In the genomic region with DNA sequence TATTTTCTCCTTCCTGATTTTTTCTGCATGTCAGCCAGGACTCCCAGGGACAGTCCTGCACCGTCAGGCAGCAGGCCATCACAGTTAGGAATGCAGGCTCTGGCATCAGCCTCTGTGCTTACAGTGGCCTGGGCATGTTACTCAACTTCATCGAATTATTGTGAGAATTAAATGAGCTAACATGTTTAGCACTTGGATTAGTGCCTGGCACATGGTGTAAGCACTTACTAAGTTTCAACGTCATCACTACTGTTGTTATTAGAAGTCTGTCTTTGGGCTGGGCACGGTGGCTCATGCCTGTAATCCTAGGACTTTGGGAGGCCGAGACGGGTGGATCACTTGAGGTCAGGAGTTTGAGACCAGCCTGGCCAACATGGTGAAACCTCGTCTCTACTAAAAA, we compare ENCODE assay signal across 14 cellular contexts. TPM values are rescaled to one million over a fixed set of nuclear protein-coding genes. Genes with fewer than 3 reads are reported as not detected.
DNase-seq lines count a peak whose midpoint lies in the region; ATAC-seq and TF ChIP-seq lines count a peak whose summit lies in the region.
"Had no signal": no experiment of that assay in that cellular context is flagged by ENCODE, and none has a peak within 500 bp of the region (broad histone marks: within the 10 kb centered on the region; RNA-seq: fewer than 3 reads in every experiment).

No MANE protein-coding gene starts in this region.

- POLR2A ChIA-PET in MCF 10A (lab: Yijun Ruan, JAX) = interaction anchor here (0.6 to 1.7 kb wide), 12 partner anchors 10 to 1102 kb away, joined by 3 to 9 read pairs (median 4); a partner anchor contains a TSS

- H3K4me1 Mint-ChIP-seq in MCF 10A (ENCODE audit: insufficient read depth, unreplicated experiment) = peaks cover 18% of the 10 kb centered on the region
- H3K4me1 Mint-ChIP-seq in glutamatergic neuron (ENCODE audit: low read depth, unreplicated experiment) = no peaks in the 10 kb centered on the region

- TF ChIP-seq POLR2A in breast epithelium (IDR thresholded peaks at IDR 0.05) (no peak), esophagus muscularis mucosa (IDR thresholded peaks at IDR 0.05; ENCODE audit: low read depth) (no peak)

- peak overlapping the region; percentile 92 for H3K27ac Mint-ChIP-seq in MCF 10A (ENCODE audit: low read depth, unreplicated experiment)
- H3K27ac Mint-ChIP-seq in glutamatergic neuron (ENCODE audit: unreplicated experiment) = no peak overlapping the region

- CTCF ChIA-PET in MCF 10A (lab: Yijun Ruan, JAX) = interaction anchor here (0.9 to 4.7 kb wide), 5 partner anchors 15 to 257 kb away, joined by 3 to 64 read pairs (median 4); no protein-coding TSS in a partner anchor

- H3K4me3 ChIP-seq in breast epithelium (no peak overlapping the region), esophagus muscularis mucosa (no peak overlapping the region), mucosa of descending colon (no peak overlapping the region), aorta (ENCODE audit: low read length in 2 of 2) (no peak overlapping the region)
- H3K4me3 ChIP-seq: adrenal gland, Peyer's patch had no signal

- H3K27me3 ChIP-seq in breast epithelium (no peaks in the 10 kb centered on the region), esophagus muscularis mucosa (no peaks in the 10 kb centered on the region), aorta (ENCODE audit: control insufficient read depth in 1 of 2, insufficient read depth in 2 of 2, low read length in 1 of 2) (no peaks in the 10 kb centered on the region)
- H3K27me3 ChIP-seq: adrenal gland, Peyer's patch had no signal

- H3K36me3 ChIP-seq in breast epithelium = no peaks in the 10 kb centered on the region
- H3K36me3 ChIP-seq in esophagus muscularis mucosa = peaks cover 0 to 64% (median 32%) of the 10 kb centered on the region in 4 donors
- H3K36me3 ChIP-seq in mucosa of descending colon (ENCODE audit: low read depth) = no peaks in the 10 kb centered on the region
- H3K36me3 ChIP-seq in aorta (ENCODE audit: control insufficient read depth in 1 of 2, insufficient read depth in 2 of 2, low read length in 1 of 2) = peaks cover 0 to 4% of the 10 kb centered on the region in 2 donors

- 34% methylated on average over 7 of the region's 7 CpGs for WGBS in esophagus muscularis mucosa
- 45 to 52% methylated on average over 7 of the region's 7 CpGs for WGBS in aorta, 2 donors

- DNase-seq in MCF 10A (ENCODE audit: unreplicated experiment) (peak; percentile 99), breast epithelium (ENCODE audit: low spot score in 2 of 2) (no peak), esophagus muscularis mucosa (ENCODE audit: extremely low spot score) (no peak), mucosa of descending colon (peak in 1 of 3 donors; percentile 23), aorta (no peak), NCI-H524 (lab: John Stamatoyannopoulos, UW) (no peak), iPS-NIHi11 (ENCODE audit: low spot score) (no peak), glutamatergic neuron (no peak)
- DNase-seq: DND-41, NCI-H2029 treated with DMSO at 0.1 percent for 48 hours, Peyer's patch, retina had no signal

- H3K27me3 Mint-ChIP-seq in MCF 10A (ENCODE audit: insufficient read depth, unreplicated experiment) (no peaks in the 10 kb centered on the region), glutamatergic neuron (ENCODE audit: unreplicated experiment) (no peaks in the 10 kb centered on the region)

- no peaks in the 10 kb centered on the region for H3K4me1 ChIP-seq in breast epithelium
- H3K4me1 ChIP-seq in esophagus muscularis mucosa = peaks cover 0 to 10% (median 8%) of the 10 kb centered on the region in 4 donors
- peaks cover 3% of the 10 kb centered on the region for H3K4me1 ChIP-seq in mucosa of descending colon (ENCODE audit: low read depth)
- no peaks in the 10 kb centered on the region for H3K4me1 ChIP-seq in aorta (ENCODE audit: control insufficient read depth in 1 of 2, insufficient read depth in 2 of 2, low read length in 2 of 2)
- H3K4me1 ChIP-seq: adrenal gland, Peyer's patch had no signal

- H3K9me3 ChIP-seq in breast epithelium = no peaks in the 10 kb centered on the region
- no peaks in the 10 kb centered on the region for H3K9me3 ChIP-seq in esophagus muscularis mucosa
- H3K9me3 ChIP-seq in mucosa of descending colon = no peaks in the 10 kb centered on the region
- H3K9me3 ChIP-seq in aorta (ENCODE audit: control insufficient read depth, low read length) = no peaks in the 10 kb centered on the region
- H3K9me3 ChIP-seq: adrenal gland, Peyer's patch had no signal

- H3K36me3 Mint-ChIP-seq in MCF 10A (ENCODE audit: insufficient read depth, unreplicated experiment) = peaks cover 15% of the 10 kb centered on the region
- H3K36me3 Mint-ChIP-seq in glutamatergic neuron (ENCODE audit: unreplicated experiment) = peaks cover 10% of the 10 kb centered on the region

- intact Hi-C loops in MCF 10A (cut with micrococcal nuclease) (loop anchor here (5.0 kb wide), 1 partner anchor 202 kb away; a partner anchor contains a TSS), breast epithelium (cut with DNase I; ENCODE audit: low total_unique reads) (no loop called here), esophagus muscularis mucosa (cut with DNase I) (no loop called here), mucosa of descending colon (cut with DNase I, micrococcal nuclease) (no loop called here), aorta (cut with DNase I) (no loop called here)

- H3K9me3 Mint-ChIP-seq in MCF 10A (ENCODE audit: unreplicated experiment) = no peaks in the 10 kb centered on the region
- H3K9me3 Mint-ChIP-seq in glutamatergic neuron (ENCODE audit: unreplicated experiment) = no peaks in the 10 kb centered on the region

- ATAC-seq in mucosa of descending colon = peak; percentile 45
- ATAC-seq in aorta (ENCODE audit: low FRiP score) = peak; percentile 75
- ATAC-seq: left colon had no signal

- no TSS peak for BruUV-seq in MCF 10A (replicated peaks; lab: Mats Ljungman, UMichigan)

- peak; percentile 77 for TF ChIP-seq EP300 in esophagus muscularis mucosa (IDR thresholded peaks at IDR 0.05)

- H3K4me3 Mint-ChIP-seq in MCF 10A (ENCODE audit: unreplicated experiment) = no peak overlapping the region
- no peak overlapping the region for H3K4me3 Mint-ChIP-seq in glutamatergic neuron (ENCODE audit: unreplicated experiment)

- H3K27ac ChIP-seq in breast epithelium (no peak overlapping the region), esophagus muscularis mucosa (replicated peaks in 1 of 4) (peak overlapping the region; percentile 72 to 80 (median 74)), aorta (ENCODE audit: low read depth in 1 of 2, low read length in 2 of 2) (no peak overlapping the region)
- H3K27ac ChIP-seq: adrenal gland had no signal

- TF ChIP-seq CTCF in MCF 10A (IDR thresholded peaks at IDR 0.05; ENCODE audit: unreplicated experiment) (no peak), breast epithelium (IDR thresholded peaks at IDR 0.05) (no peak), esophagus muscularis mucosa (IDR thresholded peaks at IDR 0.05) (no peak), mucosa of descending colon (IDR thresholded peaks at IDR 0.05) (no peak), glutamatergic neuron (IDR thresholded peaks at IDR 0.05; ENCODE audit: partially characterized antibody, unreplicated experiment) (no peak)

RNA-seq across cellular contexts. Expression of a gene that starts 45.1 kb away (rescaled TPM):
- total RNA-seq in MCF 10A (2022) (28.4 and 32.2 TPM in 2 replicates), breast epithelium (10 to 100 TPM; 11.3 to 30.8 (median 23.7) TPM), esophagus muscularis mucosa (10 to 100 TPM; 19.4 to 25.5 (median 23.8) TPM), mucosa of descending colon (10 to 100 TPM; 15.5 to 31.5 (median 27.5) TPM), aorta (10 to 100 TPM; 19.4 to 24.8 TPM), glutamatergic neuron (ENCODE audit: unreplicated experiment) (34.6 TPM)
- polyA plus RNA-seq in aorta = 10 to 100 TPM; 16.6 to 17.3 TPM

Comparison
In these comparisons a context has a peak if more than half of its experiments do, and no peak if none do; other contexts are left out.
1. H3K27ac ChIP-seq: peak in esophagus muscularis mucosa (4 of 4); none in breast epithelium (0 of 2) and aorta (0 of 2).